10 cellular contexts compared by ENCODE assay signal in genomic region chr1:208235983-208236761, GRCh38. TPM values are rescaled to one million over a fixed set of nuclear protein-coding genes. Genes with fewer than 3 reads are reported as not detected.
DNase-seq lines count a peak whose midpoint lies in the region; ATAC-seq, FAIRE-seq and TF ChIP-seq lines count a peak whose summit lies in the region.
"Had no signal": no experiment of that assay in that cellular context is flagged by ENCODE, and none has a peak within 500 bp of the region (broad histone marks: within the 10 kb centered on the region; RNA-seq: fewer than 3 reads in every experiment).

No MANE protein-coding gene starts in this region.

- peaks cover 83% of the 10 kb centered on the region for H3K27me3 ChIP-seq in DND-41 (ENCODE audit: insufficient read depth, low read length, poor library complexity)
- no peaks in the 10 kb centered on the region for H3K27me3 ChIP-seq in bronchial epithelial cell (ENCODE audit: control insufficient read depth, insufficient read depth, low read length)
- H3K27me3 ChIP-seq in lung (ENCODE audit: control insufficient read depth, insufficient read depth), result no peaks in the 10 kb centered on the region
- H3K27me3 ChIP-seq: cardiac muscle cell, suprapubic skin had no signal

- H3K4me2 ChIP-seq in DND-41 (ENCODE audit: insufficient read depth, low read length), result no peak overlapping the region

- H3K4me3 ChIP-seq in DND-41 (ENCODE audit: low read depth in 1 of 2, low read length in 2 of 2), result no peak overlapping the region
- H3K4me3 ChIP-seq in bronchial epithelial cell (ENCODE audit: low read depth, low read length), result no peak overlapping the region
- no peak overlapping the region for H3K4me3 ChIP-seq in lung
- H3K4me3 ChIP-seq: cardiac muscle cell, suprapubic skin had no signal

- peak; percentile 21 for DNase-seq in DND-41
- DNase-seq in KBM-7, result peak; percentile 40
- DNase-seq in bronchial epithelial cell (ENCODE audit: low read depth), result peak; percentile 71
- DNase-seq in lung (ENCODE audit: low spot score), result peak; percentile 67
- DNase-seq in ureter (ENCODE audit: low spot score), result peak; percentile 63
- DNase-seq in GF-D8 (lab: John Stamatoyannopoulos, UW), result no peak
- DNase-seq in D721Med (ENCODE audit: insufficient read length, low spot score), result no peak

- FAIRE-seq in bronchial epithelial cell (lab: Jason Lieb, UNC) (no peak), D721Med (lab: Jason Lieb, UNC) (no peak)

- no peak overlapping the region for H3K27ac ChIP-seq in DND-41 (ENCODE audit: low read length)
- peak overlapping the region; percentile 65 to 78 for H3K27ac ChIP-seq in lung (ENCODE audit: low read depth in 1 of 2, low read length in 1 of 2)
- H3K27ac ChIP-seq: cardiac muscle cell, suprapubic skin had no signal

- 11 to 18% methylated on average over 17 of the region's 17 CpGs for WGBS in lung, 2 donors

- in situ Hi-C loops in KBM-7 (cut with MboI; ENCODE audit: low pct_unique_long_range_greater_than_20kb, low sequenced_read_pairs), result loop anchor here (25.0 kb wide), 1 partner anchor 199 kb away; no protein-coding TSS in a partner anchor

- H3K4me1 ChIP-seq in DND-41 (ENCODE audit: insufficient read depth, low read length) (no peaks in the 10 kb centered on the region), lung (ENCODE audit: control insufficient read depth in 2 of 2, insufficient read depth in 2 of 2, low read length in 2 of 2) (peaks cover 6 to 41% of the 10 kb centered on the region in 2 donors)

- H3K36me3 ChIP-seq in DND-41 (ENCODE audit: insufficient read depth, low read length), result no peaks in the 10 kb centered on the region
- H3K36me3 ChIP-seq in bronchial epithelial cell (ENCODE audit: control insufficient read depth, insufficient read depth, low read length), result no peaks in the 10 kb centered on the region
- H3K36me3 ChIP-seq in lung (ENCODE audit: control insufficient read depth in 2 of 2, insufficient read depth in 2 of 2, low read length in 2 of 2), result peaks cover 0 to 3% of the 10 kb centered on the region in 2 donors
- H3K36me3 ChIP-seq: cardiac muscle cell, suprapubic skin had no signal

- no peak overlapping the region for H3K9ac ChIP-seq in DND-41 (ENCODE audit: low read depth, low read length)

- TF ChIP-seq CTCF in DND-41 (IDR thresholded peaks at IDR 0.05; ENCODE audit: borderline replicate concordance, extremely low read depth, low read length, poor library complexity, severe bottlenecking), result no peak
- no peak for TF ChIP-seq CTCF in bronchial epithelial cell (IDR thresholded peaks at IDR 0.05; ENCODE audit: insufficient read depth, low read length, severe bottlenecking)
- no peak for TF ChIP-seq CTCF in lung (IDR thresholded peaks at IDR 0.05; ENCODE audit: control extremely low read depth, extremely low read depth)
- TF ChIP-seq CTCF in D721Med (IDR thresholded peaks at IDR 0.05; ENCODE audit: insufficient read depth, missing control alignments), result no peak

- H4K20me1 ChIP-seq in DND-41 (ENCODE audit: insufficient read depth, low read length), result peaks cover 3% of the 10 kb centered on the region; the same call in 1 of the 2 replicates

- H3K9me3 ChIP-seq in DND-41 (ENCODE audit: insufficient read depth, low read length, severe bottlenecking), result no peaks in the 10 kb centered on the region
- no peaks in the 10 kb centered on the region for H3K9me3 ChIP-seq in lung (ENCODE audit: control insufficient read depth in 2 of 2, insufficient read depth in 1 of 2, low read length in 1 of 2)
- H3K9me3 ChIP-seq: suprapubic skin had no signal

- H2AFZ ChIP-seq in DND-41 (ENCODE audit: low read depth, low read length), result no peak overlapping the region

- H3K79me2 ChIP-seq in DND-41 (ENCODE audit: insufficient read depth, low read length), result no peaks in the 10 kb centered on the region

- ATAC-seq in DND-41 (ENCODE audit: insufficient read depth, low read depth) (peak; percentile 69), lung (ENCODE audit: insufficient read depth, low FRiP score) (peak; percentile 51), GM18498 (IDR thresholded peaks at IDR 0.05; ENCODE audit: unreplicated experiment) (no peak)

RNA-seq across cellular contexts. Expression of gene PLXNA2, which starts 8.0 kb away (rescaled TPM):
- total RNA-seq in bronchial epithelial cell, result 9.0 and 10.0 TPM in 2 replicates
- 100 to 1,000 TPM in 1 of 2 donors, 10 to 100 TPM in 1; 37.7 to 118 TPM for total RNA-seq in lung
- 10 to 100 TPM; 13.2 to 27.6 TPM for polyA plus RNA-seq in lung
- 51.7 TPM for total RNA-seq in ureter

Comparison
In these comparisons a context has a peak if more than half of its experiments do, and no peak if none do; other contexts are left out.
1. DNase-seq: peak in DND-41 (single experiment), KBM-7 (single experiment), bronchial epithelial cell (single experiment), lung (single experiment) and ureter (single experiment); none in GF-D8 (single experiment) and D721Med (single experiment).